Comparison of ENCODE assay signal across 8 cellular contexts in the genomic region with DNA sequence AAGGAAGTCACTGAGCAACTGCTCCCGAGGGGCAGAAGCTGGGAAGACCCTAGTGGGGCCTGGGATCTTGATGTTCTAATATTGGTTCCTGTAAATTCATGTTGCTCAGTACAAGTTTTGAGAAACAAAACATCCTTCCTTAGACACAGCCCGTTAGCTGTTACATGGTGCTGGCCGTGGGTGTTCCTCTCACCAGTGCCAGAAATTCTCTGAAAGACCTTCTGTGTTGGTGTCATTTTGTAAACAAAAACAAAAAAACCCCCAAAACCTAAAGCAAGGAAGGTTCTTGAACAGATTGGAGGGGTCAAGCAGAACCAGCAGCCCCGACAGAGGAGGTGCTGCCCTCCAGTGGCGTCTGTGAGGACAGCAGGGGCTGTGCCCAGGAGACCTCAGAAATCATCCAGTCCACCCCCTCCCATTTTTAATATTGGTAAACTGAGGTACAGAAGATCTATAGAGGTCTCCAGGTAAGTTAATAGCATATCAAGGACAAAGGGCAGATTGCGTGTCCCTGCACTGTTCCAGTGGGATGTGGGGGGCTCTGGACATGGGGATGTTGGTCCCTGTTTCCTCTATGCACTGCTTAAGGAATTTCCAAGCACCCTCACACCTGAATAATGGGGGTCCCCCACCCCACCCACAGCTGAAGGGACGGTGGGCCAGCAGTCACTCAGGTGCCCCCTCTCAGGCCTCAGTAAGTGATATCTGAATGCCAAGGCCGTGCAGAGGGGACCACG.
DNase-seq lines count a peak whose midpoint lies in the region; ATAC-seq, FAIRE-seq and TF ChIP-seq lines count a peak whose summit lies in the region.

No MANE protein-coding gene starts in this region.

- POLR2A ChIA-PET in AG04449 (lab: Yijun Ruan, JAX) = no interaction called here
- POLR2A ChIA-PET in RWPE1 (lab: Yijun Ruan, JAX; ENCODE audit: low non-redundant PET) = no interaction called here

- H3K4me3 ChIP-seq in AG04449 (ENCODE audit: low read depth, low read length) = no peak overlapping the region

- DNase-seq in AG04449 (ENCODE audit: low read depth, low spot score) (no peak), GM18507 (ENCODE audit: extremely low spot score, insufficient read length, low read depth) (peak; percentile 51), RWPE1 (ENCODE audit: low spot score) (peak; percentile 61), glomerular visceral epithelial cell (ENCODE audit: extremely low spot score) (peak; percentile 50), pons (ENCODE audit: low spot score) (peak; percentile 76)
- DNase-seq in activated naive CD4-positive, alpha-beta T cell treated with Interleukin-2 at 50 U/mL for 16 hours = peak; percentile 73

- TF ChIP-seq CTCF in AG04449 (IDR thresholded peaks at IDR 0.05; ENCODE audit: insufficient read depth, low read length, missing control alignments) (peak; percentile 86), RWPE1 (conservative IDR thresholded peaks at IDR 0.05; ENCODE audit: low read depth) (peak; percentile 94)

- CTCF ChIA-PET in AG04449 (lab: Yijun Ruan, JAX) (interaction anchor here (0.6 to 7.2 kb wide), 34 partner anchors 9 to 977 kb away, joined by 3 to 206 read pairs (median 6); no protein-coding TSS in a partner anchor), RWPE1 (lab: Yijun Ruan, JAX) (interaction anchor here (0.6 to 4.3 kb wide), 7 partner anchors 17 to 514 kb away, joined by 3 to 19 read pairs (median 3); no protein-coding TSS in a partner anchor)

- ATAC-seq in GM18907 (IDR thresholded peaks at IDR 0.05; ENCODE audit: unreplicated experiment) (no peak), GM18868 (IDR thresholded peaks at IDR 0.05; ENCODE audit: unreplicated experiment) (no peak)

- H3K27ac ChIP-seq in RWPE1 = peak overlapping the region; percentile 81

- peak; percentile 79 for FAIRE-seq in GM18507 (lab: Jason Lieb, UNC)
